ENCODE assay signal across 1 cellular context in the genomic region with DNA sequence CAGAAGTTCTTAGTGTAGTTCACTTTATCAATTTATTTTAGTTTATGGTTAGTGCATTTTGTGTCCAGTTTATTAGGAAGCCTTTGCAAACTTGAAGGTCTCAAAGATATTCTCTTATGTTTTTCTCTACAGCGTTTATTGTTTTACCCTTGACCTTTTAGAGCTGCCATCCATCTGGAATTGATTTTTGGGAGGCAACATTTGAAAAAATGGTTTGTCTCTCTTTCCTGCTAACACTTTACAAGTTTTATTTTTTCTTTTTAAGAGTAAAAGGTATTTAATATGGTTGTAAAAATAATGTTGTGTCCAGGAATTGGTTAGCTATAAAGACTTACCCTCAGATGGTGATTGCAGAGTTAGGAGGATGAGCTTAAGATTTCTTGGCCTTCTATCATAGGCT.
TF ChIP-seq lines count a peak whose summit lies in the region.

No MANE protein-coding gene starts in this region.

TF ChIP-seq in GM23338, 12 proteins besides CTCF, POLR2A, EP300 and RAD21 (continued from another document):
- TF ChIP-seq, protein P1, sequence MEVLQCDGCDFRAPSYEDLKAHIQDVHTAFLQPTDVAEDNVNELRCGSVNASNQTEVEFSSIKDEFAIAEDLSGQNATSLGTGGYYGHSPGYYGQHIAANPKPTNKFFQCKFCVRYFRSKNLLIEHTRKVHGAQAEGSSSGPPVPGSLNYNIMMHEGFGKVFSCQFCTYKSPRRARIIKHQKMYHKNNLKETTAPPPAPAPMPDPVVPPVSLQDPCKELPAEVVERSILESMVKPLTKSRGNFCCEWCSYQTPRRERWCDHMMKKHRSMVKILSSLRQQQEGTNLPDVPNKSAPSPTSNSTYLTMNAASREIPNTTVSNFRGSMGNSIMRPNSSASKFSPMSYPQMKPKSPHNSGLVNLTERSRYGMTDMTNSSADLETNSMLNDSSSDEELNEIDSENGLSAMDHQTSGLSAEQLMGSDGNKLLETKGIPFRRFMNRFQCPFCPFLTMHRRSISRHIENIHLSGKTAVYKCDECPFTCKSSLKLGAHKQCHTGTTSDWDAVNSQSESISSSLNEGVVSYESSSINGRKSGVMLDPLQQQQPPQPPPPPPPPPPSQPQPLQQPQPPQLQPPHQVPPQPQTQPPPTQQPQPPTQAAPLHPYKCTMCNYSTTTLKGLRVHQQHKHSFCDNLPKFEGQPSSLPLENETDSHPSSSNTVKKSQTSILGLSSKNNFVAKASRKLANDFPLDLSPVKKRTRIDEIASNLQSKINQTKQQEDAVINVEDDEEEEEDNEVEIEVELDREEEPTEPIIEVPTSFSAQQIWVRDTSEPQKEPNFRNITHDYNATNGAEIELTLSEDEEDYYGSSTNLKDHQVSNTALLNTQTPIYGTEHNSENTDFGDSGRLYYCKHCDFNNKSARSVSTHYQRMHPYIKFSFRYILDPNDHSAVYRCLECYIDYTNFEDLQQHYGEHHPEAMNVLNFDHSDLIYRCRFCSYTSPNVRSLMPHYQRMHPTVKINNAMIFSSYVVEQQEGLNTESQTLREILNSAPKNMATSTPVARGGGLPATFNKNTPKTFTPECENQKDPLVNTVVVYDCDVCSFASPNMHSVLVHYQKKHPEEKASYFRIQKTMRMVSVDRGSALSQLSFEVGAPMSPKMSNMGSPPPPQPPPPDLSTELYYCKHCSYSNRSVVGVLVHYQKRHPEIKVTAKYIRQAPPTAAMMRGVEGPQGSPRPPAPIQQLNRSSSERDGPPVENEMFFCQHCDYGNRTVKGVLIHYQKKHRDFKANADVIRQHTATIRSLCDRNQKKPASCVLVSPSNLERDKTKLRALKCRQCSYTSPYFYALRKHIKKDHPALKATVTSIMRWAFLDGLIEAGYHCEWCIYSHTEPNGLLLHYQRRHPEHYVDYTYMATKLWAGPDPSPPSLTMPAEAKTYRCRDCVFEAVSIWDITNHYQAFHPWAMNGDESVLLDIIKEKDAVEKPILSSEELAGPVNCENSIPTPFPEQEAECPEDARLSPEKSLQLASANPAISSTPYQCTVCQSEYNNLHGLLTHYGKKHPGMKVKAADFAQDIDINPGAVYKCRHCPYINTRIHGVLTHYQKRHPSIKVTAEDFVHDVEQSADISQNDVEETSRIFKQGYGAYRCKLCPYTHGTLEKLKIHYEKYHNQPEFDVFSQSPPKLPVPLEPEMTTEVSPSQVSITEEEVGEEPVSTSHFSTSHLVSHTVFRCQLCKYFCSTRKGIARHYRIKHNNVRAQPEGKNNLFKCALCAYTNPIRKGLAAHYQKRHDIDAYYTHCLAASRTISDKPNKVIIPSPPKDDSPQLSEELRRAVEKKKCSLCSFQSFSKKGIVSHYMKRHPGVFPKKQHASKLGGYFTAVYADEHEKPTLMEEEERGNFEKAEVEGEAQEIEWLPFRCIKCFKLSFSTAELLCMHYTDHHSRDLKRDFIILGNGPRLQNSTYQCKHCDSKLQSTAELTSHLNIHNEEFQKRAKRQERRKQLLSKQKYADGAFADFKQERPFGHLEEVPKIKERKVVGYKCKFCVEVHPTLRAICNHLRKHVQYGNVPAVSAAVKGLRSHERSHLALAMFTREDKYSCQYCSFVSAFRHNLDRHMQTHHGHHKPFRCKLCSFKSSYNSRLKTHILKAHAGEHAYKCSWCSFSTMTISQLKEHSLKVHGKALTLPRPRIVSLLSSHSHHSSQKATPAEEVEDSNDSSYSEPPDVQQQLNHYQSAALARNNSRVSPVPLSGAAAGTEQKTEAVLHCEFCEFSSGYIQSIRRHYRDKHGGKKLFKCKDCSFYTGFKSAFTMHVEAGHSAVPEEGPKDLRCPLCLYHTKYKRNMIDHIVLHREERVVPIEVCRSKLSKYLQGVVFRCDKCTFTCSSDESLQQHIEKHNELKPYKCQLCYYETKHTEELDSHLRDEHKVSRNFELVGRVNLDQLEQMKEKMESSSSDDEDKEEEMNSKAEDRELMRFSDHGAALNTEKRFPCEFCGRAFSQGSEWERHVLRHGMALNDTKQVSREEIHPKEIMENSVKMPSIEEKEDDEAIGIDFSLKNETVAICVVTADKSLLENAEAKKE (CRISPR knock-in tag; IDR thresholded peaks at IDR 0.05), result no peak
- TF ChIP-seq CREB1 (CRISPR knock-in tag; IDR thresholded peaks at IDR 0.05; ENCODE audit: low read depth) (no peak), EZH2phosphoT487 (IDR thresholded peaks at IDR 0.05; ENCODE audit: unreplicated experiment) (no peak)
- TF ChIP-seq, protein P2, sequence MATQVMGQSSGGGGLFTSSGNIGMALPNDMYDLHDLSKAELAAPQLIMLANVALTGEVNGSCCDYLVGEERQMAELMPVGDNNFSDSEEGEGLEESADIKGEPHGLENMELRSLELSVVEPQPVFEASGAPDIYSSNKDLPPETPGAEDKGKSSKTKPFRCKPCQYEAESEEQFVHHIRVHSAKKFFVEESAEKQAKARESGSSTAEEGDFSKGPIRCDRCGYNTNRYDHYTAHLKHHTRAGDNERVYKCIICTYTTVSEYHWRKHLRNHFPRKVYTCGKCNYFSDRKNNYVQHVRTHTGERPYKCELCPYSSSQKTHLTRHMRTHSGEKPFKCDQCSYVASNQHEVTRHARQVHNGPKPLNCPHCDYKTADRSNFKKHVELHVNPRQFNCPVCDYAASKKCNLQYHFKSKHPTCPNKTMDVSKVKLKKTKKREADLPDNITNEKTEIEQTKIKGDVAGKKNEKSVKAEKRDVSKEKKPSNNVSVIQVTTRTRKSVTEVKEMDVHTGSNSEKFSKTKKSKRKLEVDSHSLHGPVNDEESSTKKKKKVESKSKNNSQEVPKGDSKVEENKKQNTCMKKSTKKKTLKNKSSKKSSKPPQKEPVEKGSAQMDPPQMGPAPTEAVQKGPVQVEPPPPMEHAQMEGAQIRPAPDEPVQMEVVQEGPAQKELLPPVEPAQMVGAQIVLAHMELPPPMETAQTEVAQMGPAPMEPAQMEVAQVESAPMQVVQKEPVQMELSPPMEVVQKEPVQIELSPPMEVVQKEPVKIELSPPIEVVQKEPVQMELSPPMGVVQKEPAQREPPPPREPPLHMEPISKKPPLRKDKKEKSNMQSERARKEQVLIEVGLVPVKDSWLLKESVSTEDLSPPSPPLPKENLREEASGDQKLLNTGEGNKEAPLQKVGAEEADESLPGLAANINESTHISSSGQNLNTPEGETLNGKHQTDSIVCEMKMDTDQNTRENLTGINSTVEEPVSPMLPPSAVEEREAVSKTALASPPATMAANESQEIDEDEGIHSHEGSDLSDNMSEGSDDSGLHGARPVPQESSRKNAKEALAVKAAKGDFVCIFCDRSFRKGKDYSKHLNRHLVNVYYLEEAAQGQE (IDR thresholded peaks at IDR 0.05; ENCODE audit: unreplicated experiment), result no peak
